In the genomic region with DNA sequence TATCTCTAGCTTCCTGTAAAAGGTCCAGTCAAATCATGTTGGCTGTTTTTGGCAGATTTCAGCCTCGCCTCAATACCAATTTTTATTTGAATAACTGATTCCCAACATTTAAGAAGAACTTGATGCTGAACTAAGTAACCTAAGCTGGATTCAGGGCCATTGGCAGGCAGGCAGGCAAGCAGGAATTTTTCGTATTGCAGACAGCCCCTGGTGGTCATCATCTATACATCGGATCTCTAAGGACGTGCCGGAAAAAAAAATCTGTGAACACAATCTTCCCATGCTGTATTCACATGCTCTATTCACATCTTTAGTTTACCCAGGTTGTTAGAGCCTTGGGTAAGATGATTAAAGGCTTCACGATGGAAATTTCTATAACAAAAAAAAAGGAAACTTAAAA, we compare ENCODE assay signal across 13 cellular contexts. TPM values are rescaled to one million over a fixed set of nuclear protein-coding genes. Genes with fewer than 3 reads are reported as not detected.
DNase-seq lines count a peak whose midpoint lies in the region; TF ChIP-seq lines count a peak whose summit lies in the region.
"Had no signal": no experiment of that assay in that cellular context is flagged by ENCODE, and none has a peak within 500 bp of the region (broad histone marks: within the 10 kb centered on the region; RNA-seq: fewer than 3 reads in every experiment).

No MANE protein-coding gene starts in this region.

- peaks cover 56% of the 10 kb centered on the region for H3K36me3 ChIP-seq in WERI-Rb-1
- H3K36me3 ChIP-seq in CD8-positive, alpha-beta memory T cell (ENCODE audit: insufficient read depth, low read length) = peaks cover 29% of the 10 kb centered on the region

- H3K27ac ChIP-seq in 22Rv1 (no peak overlapping the region), WERI-Rb-1 (no peak overlapping the region)
- H3K27ac ChIP-seq in CD8-positive, alpha-beta memory T cell (ENCODE audit: low read depth, low read length) = no peak overlapping the region
- H3K27ac ChIP-seq: heart right ventricle had no signal

- H3K4me1 Mint-ChIP-seq in CD8-positive, alpha-beta memory T cell = peaks cover 8 to 33% (median 22%) of the 10 kb centered on the region in 3 donors
- H3K4me1 Mint-ChIP-seq: natural killer cell had no signal

- H3K4me3 Mint-ChIP-seq in CD8-positive, alpha-beta memory T cell = no peak overlapping the region
- H3K4me3 Mint-ChIP-seq: natural killer cell; stimulated activated naive CD8-positive, alpha-beta T cell treated with anti-CD3 and anti-CD28 coated beads, Interleukin-15, amount 100 ng/mL, for 72 hours had no signal

- H3K4me1 ChIP-seq in CD8-positive, alpha-beta memory T cell (ENCODE audit: insufficient read depth, low read length) = peaks cover 8% of the 10 kb centered on the region

- no peaks in the 10 kb centered on the region for H3K9me3 ChIP-seq in WERI-Rb-1 (ENCODE audit: severe bottlenecking)
- H3K9me3 ChIP-seq in CD8-positive, alpha-beta memory T cell (ENCODE audit: low read length) = no peaks in the 10 kb centered on the region
- H3K9me3 ChIP-seq: heart right ventricle had no signal

- H3K4me3 ChIP-seq in WERI-Rb-1 (ENCODE audit: low read depth, low read length) = no peak overlapping the region
- no peak overlapping the region for H3K4me3 ChIP-seq in foreskin fibroblast (ENCODE audit: low read depth in 1 of 2, low read length in 2 of 2)
- H3K4me3 ChIP-seq in CD8-positive, alpha-beta memory T cell (ENCODE audit: low read length) = no peak overlapping the region
- H3K4me3 ChIP-seq: heart right ventricle had no signal

- H3K9me3 Mint-ChIP-seq in CD8-positive, alpha-beta memory T cell = no peaks in the 10 kb centered on the region
- H3K9me3 Mint-ChIP-seq: natural killer cell; stimulated activated naive CD8-positive, alpha-beta T cell treated with anti-CD3 and anti-CD28 coated beads, Interleukin-15, amount 100 ng/mL, for 72 hours had no signal

- H3K36me3 Mint-ChIP-seq in CD8-positive, alpha-beta memory T cell = peaks cover 0 to 67% (median 7%) of the 10 kb centered on the region in 3 donors

- 0 out of 2 replicates have a peak, but pooled peaks have one; percentile 14 for TF ChIP-seq CTCF in 22Rv1 (IDR thresholded peaks at IDR 0.05)
- 0 out of 2 replicates have a peak, but pooled peaks have one; percentile 1 for TF ChIP-seq CTCF in GM12874 (IDR thresholded peaks at IDR 0.05; ENCODE audit: insufficient read depth, low read depth, low read length)
- TF ChIP-seq CTCF in WERI-Rb-1 (IDR thresholded peaks at IDR 0.05; ENCODE audit: low read depth, low read length) = 0 out of 2 replicates have a peak, but pooled peaks have one; percentile 15
- TF ChIP-seq CTCF in foreskin fibroblast (IDR thresholded peaks at IDR 0.05; ENCODE audit: low read depth, low read length) = peak; percentile 10

- H3K27ac Mint-ChIP-seq in CD8-positive, alpha-beta memory T cell = peak overlapping the region in 2 of 8 donors; percentile 17 to 40
- H3K27ac Mint-ChIP-seq: natural killer cell; stimulated activated naive CD8-positive, alpha-beta T cell treated with anti-CD3 and anti-CD28 coated beads, Interleukin-15, amount 100 ng/mL, for 72 hours had no signal

- H3K27me3 Mint-ChIP-seq in CD8-positive, alpha-beta memory T cell = no peaks in the 10 kb centered on the region
- H3K27me3 Mint-ChIP-seq: stimulated activated naive CD8-positive, alpha-beta T cell treated with anti-CD3 and anti-CD28 coated beads, Interleukin-15, amount 100 ng/mL, for 72 hours had no signal

- no peaks in the 10 kb centered on the region for H3K27me3 ChIP-seq in WERI-Rb-1 (ENCODE audit: insufficient read depth, low read depth, severe bottlenecking)
- no peaks in the 10 kb centered on the region for H3K27me3 ChIP-seq in CD8-positive, alpha-beta memory T cell (ENCODE audit: insufficient read depth, low read length, poor library complexity, severe bottlenecking)
- H3K27me3 ChIP-seq: heart right ventricle had no signal

- CTCF ChIA-PET in CD8-positive, alpha-beta memory T cell (lab: Charles Lee) = interaction anchor here (1.0 to 7.1 kb wide), 2 partner anchors 242 to 248 kb away, joined by 3 to 47 read pairs; no protein-coding TSS in a partner anchor

- POLR2A ChIA-PET in CD8-positive, alpha-beta memory T cell (lab: Charles Lee) = no interaction called here

- DNase-seq in WERI-Rb-1 (no peak), foreskin fibroblast (peak in 1 of 2 donors; percentile 44), NCI-H187 treated with DMSO at 0.1 percent for 48 hours (lab: John Stamatoyannopoulos, UW) (no peak), RPMI8226 (no peak)
- DNase-seq in CD8-positive, alpha-beta memory T cell = no peak
- no peak for DNase-seq in stimulated activated CD4-positive, alpha-beta T cell treated with anti-CD3 and anti-CD28 coated beads, Interleukin-12 subunit alpha, Interleukin-12 subunit beta, amount 100 ng/mL, for 4 hours
- DNase-seq: central memory CD4-positive, alpha-beta T cell; heart right ventricle; natural killer cell; NCI-H524 treated with DMSO at 0.1 percent for 48 hours; stimulated activated naive CD8-positive, alpha-beta T cell treated with anti-CD3 and anti-CD28 coated beads, Interleukin-15, amount 100 ng/mL, for 72 hours had no signal

RNA-seq across cellular contexts. Expression of a gene that starts 7.0 kb away (rescaled TPM):
- 10 to 100 TPM; 16.5 to 19.9 TPM for total RNA-seq in CD8-positive, alpha-beta memory T cell
- 11.7 TPM for polyA plus RNA-seq in CD8-positive, alpha-beta memory T cell
